12 cellular contexts compared by ENCODE assay signal in genomic region chr7:69654381-69654780, GRCh38. TPM values are rescaled to one million over a fixed set of nuclear protein-coding genes. Genes with fewer than 3 reads are reported as not detected.
DNase-seq lines count a peak whose midpoint lies in the region; ATAC-seq, FAIRE-seq and TF ChIP-seq lines count a peak whose summit lies in the region.
"Had no signal": no experiment of that assay in that cellular context is flagged by ENCODE, and none has a peak within 500 bp of the region (broad histone marks: within the 10 kb centered on the region; RNA-seq: fewer than 3 reads in every experiment).

No MANE protein-coding gene starts in this region.

- H3K9me3 ChIP-seq in pancreas = no peaks in the 10 kb centered on the region

- peaks cover 0 to 11% (median 0%) of the 10 kb centered on the region in 3 donors for H3K4me1 ChIP-seq in pancreas

- H3K36me3 ChIP-seq in pancreas = no peaks in the 10 kb centered on the region

- peak overlapping the region in 1 of 4 donors; percentile 20 for H3K27ac ChIP-seq in pancreas

- 10 to 16% methylated on average over 2 of the region's 2 CpGs for WGBS in pancreas, 2 donors

- TF ChIP-seq CTCF in choroid plexus epithelial cell (conservative IDR thresholded peaks at IDR 0.05; ENCODE audit: low read depth, low read length) (no peak), pancreas (IDR thresholded peaks at IDR 0.05) (no peak)

- peak; percentile 82 to 87 (median 82) for ATAC-seq in pancreas
- no peak for ATAC-seq in GM21367 (IDR thresholded peaks at IDR 0.05; ENCODE audit: unreplicated experiment)

- intact Hi-C loops in pancreas (cut with DNase I) = no loop called here

- H3K4me3 ChIP-seq in choroid plexus epithelial cell (ENCODE audit: low read depth, low read length) (no peak overlapping the region), pancreas (no peak overlapping the region)

- peak; percentile 34 for DNase-seq in H4 (ENCODE audit: low spot score)
- peak; percentile 90 for DNase-seq in NCI-H2196 treated with DMSO at 0.1 percent for 48 hours (lab: John Stamatoyannopoulos, UW; ENCODE audit: unreplicated experiment)
- peak; percentile 32 for DNase-seq in choroid plexus epithelial cell (ENCODE audit: low read depth)
- DNase-seq in pancreas = peak in 2 of 6 donors; percentile 10 to 43
- DNase-seq in HPDE6-E6E7 (ENCODE audit: extremely low spot score) = no peak
- DNase-seq in NCI-H446 treated with DMSO at 0.1 percent for 48 hours (lab: John Stamatoyannopoulos, UW) = no peak
- no peak for DNase-seq in NCI-H446 (lab: John Stamatoyannopoulos, UW)
- DNase-seq: activated gamma-delta T cell; effector CD4-positive, alpha-beta T cell; NCI-H187 treated with DMSO at 0.1 percent for 48 hours had no signal

- H3K27me3 ChIP-seq in pancreas = no peaks in the 10 kb centered on the region

- FAIRE-seq in pancreas (lab: Jason Lieb, UNC) = no peak
- FAIRE-seq: TTC549 had no signal

RNA-seq across cellular contexts. Expression of gene AUTS2, which starts 56.1 kb away (rescaled TPM):
- 4.1 and 4.7 TPM in 2 replicates for total RNA-seq in H4 (2014; rRNA removed; shearing (Covaris generic))
- total RNA-seq in pancreas = 10 to 100 TPM in 2 of 6 donors, 1 to 10 TPM in 4; 5.8 to 16.4 (median 9.0) TPM
- 10 to 100 TPM; 10.3 to 16.8 TPM for polyA plus RNA-seq in pancreas

Comparison
In these comparisons a context has a peak if more than half of its experiments do, and no peak if none do; other contexts are left out.
1. DNase-seq: peak in H4 (single experiment), NCI-H2196 treated with DMSO at 0.1 percent for 48 hours (single experiment) and choroid plexus epithelial cell (single experiment); none in HPDE6-E6E7 (single experiment), NCI-H446 treated with DMSO at 0.1 percent for 48 hours (single experiment) and NCI-H446 (0 of 2).